9 cellular contexts compared by ENCODE assay signal in the genomic region with DNA sequence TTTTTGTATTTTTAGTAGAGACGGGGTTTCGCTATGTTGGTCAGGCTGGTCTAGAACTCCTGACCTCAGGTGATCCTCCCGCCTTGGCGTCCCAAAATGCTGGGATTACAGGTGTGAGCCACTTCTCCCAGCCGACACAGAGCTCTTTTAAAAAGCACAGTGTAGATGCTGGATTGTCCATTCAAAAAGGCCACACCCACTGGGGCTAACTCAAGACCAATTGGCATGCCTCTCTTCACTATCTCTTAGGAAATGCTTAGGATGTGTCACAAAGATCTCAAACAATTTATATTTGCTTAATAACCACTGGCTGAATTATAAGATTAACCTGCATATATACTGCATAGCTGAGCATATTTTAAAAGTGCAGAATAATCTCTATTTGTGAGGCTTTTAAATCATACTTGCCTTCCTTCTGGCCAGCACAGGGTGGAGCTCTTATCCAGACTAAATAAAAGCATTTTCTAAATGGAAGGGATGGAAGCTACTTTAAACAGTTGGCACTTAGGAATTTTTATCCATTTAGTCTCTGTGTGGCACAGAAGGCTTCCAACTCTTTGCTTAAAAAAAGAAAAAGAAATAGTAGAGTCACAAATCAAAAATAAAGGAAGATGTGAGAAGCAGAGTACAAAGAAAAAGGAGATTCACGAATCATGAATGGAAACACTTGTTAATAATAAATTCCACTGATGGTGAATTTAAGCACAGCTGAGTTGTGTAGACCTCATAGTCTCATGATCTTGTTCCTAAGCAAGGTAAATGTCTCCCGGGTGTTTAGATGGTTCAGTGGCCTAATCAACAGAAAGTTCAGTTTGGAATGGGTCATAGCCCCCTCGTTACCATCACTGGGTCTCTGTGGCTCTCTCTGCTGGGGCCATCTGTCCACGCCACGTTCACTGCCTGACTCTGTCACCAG. TPM values are rescaled to one million over a fixed set of nuclear protein-coding genes. Genes with fewer than 3 reads are reported as not detected.
DNase-seq lines count a peak whose midpoint lies in the region; ATAC-seq and TF ChIP-seq lines count a peak whose summit lies in the region.
"Had no signal": no experiment of that assay in that cellular context is flagged by ENCODE, and none has a peak within 500 bp of the region (broad histone marks: within the 10 kb centered on the region; RNA-seq: fewer than 3 reads in every experiment).

No MANE protein-coding gene starts in this region.

- no peaks in the 10 kb centered on the region for H3K9me3 Mint-ChIP-seq in mesothelial cell of epicardium

- peak; percentile 51 for TF ChIP-seq CTCF in LNCaP clone FGC (IDR thresholded peaks at IDR 0.05; ENCODE audit: control insufficient read depth, extremely low read depth, insufficient read depth)
- no peak for TF ChIP-seq CTCF in mesothelial cell of epicardium (IDR thresholded peaks at IDR 0.05; ENCODE audit: unreplicated experiment)

- H3K36me3 Mint-ChIP-seq in mesothelial cell of epicardium: no peaks in the 10 kb centered on the region

- peaks cover 4% of the 10 kb centered on the region for H3K4me1 Mint-ChIP-seq in mesothelial cell of epicardium
- H3K4me1 Mint-ChIP-seq: B cell had no signal

- peak; percentile 65 for DNase-seq in NCI-H1105 treated with DMSO at 0.1 percent for 48 hours (lab: John Stamatoyannopoulos, UW)
- DNase-seq in NCI-H1105 (lab: John Stamatoyannopoulos, UW): no peak
- peak; percentile 13 for DNase-seq in LNCaP clone FGC (ENCODE audit: low read depth)
- DNase-seq in astrocyte of the hippocampus (ENCODE audit: low read depth, low spot score): peak; percentile 63
- peak; percentile 39 for DNase-seq in midbrain (lab: John Stamatoyannopoulos, UW)
- DNase-seq in mesothelial cell of epicardium (ENCODE audit: low spot score in 2 of 2, unreplicated experiment in 2 of 2): no peak

- ATAC-seq in GM18517 (IDR thresholded peaks at IDR 0.05; ENCODE audit: unreplicated experiment) (no peak), HG03342 (IDR thresholded peaks at IDR 0.05; ENCODE audit: unreplicated experiment) (no peak)

- no peak overlapping the region for H3K27ac Mint-ChIP-seq in mesothelial cell of epicardium
- H3K27ac Mint-ChIP-seq: B cell had no signal

- H3K27me3 Mint-ChIP-seq in mesothelial cell of epicardium (ENCODE audit: low read depth): no peaks in the 10 kb centered on the region

- H3K4me3 ChIP-seq in LNCaP clone FGC (ENCODE audit: low read depth, low read length): no peak overlapping the region

- no peak overlapping the region for H3K4me3 Mint-ChIP-seq in mesothelial cell of epicardium
- H3K4me3 Mint-ChIP-seq: B cell had no signal

RNA-seq across cellular contexts. Expression of a gene that starts 22.4 kb away (rescaled TPM):
- total RNA-seq in mesothelial cell of epicardium: not detected in 3 replicates
- total RNA-seq: B cell had no signal

RNA-seq across cellular contexts. Expression of a gene that starts 27.7 kb away (rescaled TPM):
- total RNA-seq in mesothelial cell of epicardium: not detected in 3 replicates
- total RNA-seq: B cell had no signal

RNA-seq across cellular contexts. Expression of a gene that starts 44.0 kb away (rescaled TPM):
- not detected in 3 replicates for total RNA-seq in mesothelial cell of epicardium
- total RNA-seq: B cell had no signal

Comparison
In these comparisons a context has a peak if more than half of its experiments do, and no peak if none do; other contexts are left out.
1. DNase-seq: peak in NCI-H1105 treated with DMSO at 0.1 percent for 48 hours (single experiment), LNCaP clone FGC (single experiment), astrocyte of the hippocampus (single experiment) and midbrain (single experiment); none in NCI-H1105 (single experiment) and mesothelial cell of epicardium (0 of 2).